ENCODE assay signal across 8 cellular contexts in the genomic region with DNA sequence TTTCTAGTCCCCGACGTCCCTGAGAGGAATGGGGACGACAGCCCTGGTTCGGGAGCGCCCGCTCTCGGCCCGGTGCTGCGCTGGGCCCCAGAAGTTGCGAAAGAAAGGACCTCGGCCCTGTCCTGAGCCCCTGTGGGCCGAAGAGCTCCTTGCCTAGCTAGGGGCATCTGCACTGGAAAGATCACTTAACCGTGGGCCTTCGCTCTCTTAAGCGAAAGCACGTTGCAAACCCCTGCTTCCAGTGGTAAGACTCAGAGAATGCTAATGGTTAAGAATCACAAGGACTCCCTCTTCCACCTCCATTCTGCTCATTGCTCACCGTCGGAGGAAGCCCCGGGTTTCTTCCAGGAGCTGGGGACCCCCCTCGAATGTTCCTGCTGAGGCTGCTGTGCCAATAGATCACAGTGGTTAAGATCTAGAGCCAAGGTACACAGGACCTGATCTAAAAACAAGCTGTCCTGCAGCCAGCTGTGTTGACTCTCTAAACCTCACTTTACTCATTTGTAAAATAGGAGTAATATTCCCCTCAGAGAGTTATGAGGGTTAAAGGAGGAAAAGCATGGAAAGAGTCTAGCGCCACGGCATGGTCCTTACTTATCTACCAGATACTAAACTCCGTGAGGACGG. TPM values are rescaled to one million over a fixed set of nuclear protein-coding genes. Genes with fewer than 3 reads are reported as not detected.
DNase-seq lines count a peak whose midpoint lies in the region; ATAC-seq and TF ChIP-seq lines count a peak whose summit lies in the region.

No MANE protein-coding gene starts in this region.

- no peak overlapping the region for H2AFZ ChIP-seq in HCT116 (ENCODE audit: low read depth, low read length, poor library complexity, severe bottlenecking)

- RAD21 ChIA-PET in HCT116 (lab: Charles Lee; ENCODE audit: low non-redundant PET in 1 of 2, low total read pairs in 2 of 2, uncharacterized antibody in 2 of 2, unreplicated experiment in 2 of 2), result no interaction called here

- no peak for TF ChIP-seq POLR2A in HCT116 (IDR thresholded peaks at IDR 0.05; ENCODE audit: borderline replicate concordance, extremely low read depth, insufficient read depth, insufficient read length)

- peak overlapping the region; percentile 92 for H3K9ac ChIP-seq in HCT116 (ENCODE audit: low read length)

- peak overlapping the region; percentile 83 for H3K4me3 ChIP-seq in CD4-positive, CD25-positive, alpha-beta regulatory T cell (ENCODE audit: low read depth, low read length)
- H3K4me3 ChIP-seq in HCT116 (replicated peaks in 1 of 2; ENCODE audit: low read depth in 1 of 2, low read length in 2 of 2), result peak overlapping the region; percentile 82 to 94

- peak overlapping the region; percentile 90 to 95 (median 92) for H3K4me3 Mint-ChIP-seq in CD4-positive, CD25-positive, alpha-beta regulatory T cell

- H3K4me1 ChIP-seq in CD4-positive, CD25-positive, alpha-beta regulatory T cell (ENCODE audit: control insufficient read depth, insufficient read depth, low read length, poor library complexity, severe bottlenecking), result peaks cover 18% of the 10 kb centered on the region
- peaks cover 4 to 12% of the 10 kb centered on the region in 2 experiments; a peak in 3 of 4 replicates for H3K4me1 ChIP-seq in HCT116 (ENCODE audit: control insufficient read depth in 1 of 2, insufficient read depth in 2 of 2, low read length in 2 of 2)

- H3K27ac Mint-ChIP-seq in CD4-positive, CD25-positive, alpha-beta regulatory T cell, result peak overlapping the region; percentile 52 to 89 (median 86)
- peak overlapping the region; percentile 86 to 89 for H3K27ac Mint-ChIP-seq in activated naive CD4-positive, alpha-beta T cell treated with anti-CD3 and anti-CD28 coated beads, Interleukin-2, amount 50 U/mL, for 72 hours

- TF ChIP-seq RAD21 in HCT116 (IDR thresholded peaks at IDR 0.05; ENCODE audit: low read depth), result no peak

- H3K27me3 Mint-ChIP-seq in CD4-positive, CD25-positive, alpha-beta regulatory T cell, result peaks cover 8% of the 10 kb centered on the region

- peak overlapping the region; percentile 77 for H3K27ac ChIP-seq in CD4-positive, CD25-positive, alpha-beta regulatory T cell (ENCODE audit: insufficient read depth, low read length, poor library complexity, severe bottlenecking)
- peak overlapping the region; percentile 59 for H3K27ac ChIP-seq in HCT116 (ENCODE audit: low read depth, low read length)
- H3K27ac ChIP-seq in substantia nigra (ENCODE audit: low read depth, low read length, poor library complexity, severe bottlenecking), result peak overlapping the region; percentile 89

- CTCF ChIA-PET in HCT116 (lab: Charles Lee), result no interaction called here

- peak in 1 of 3 donors; percentile 41 for DNase-seq in CD4-positive, CD25-positive, alpha-beta regulatory T cell
- DNase-seq in HCT116 (ENCODE audit: low read depth, low spot score) (no peak), iris pigment epithelial cell (ENCODE audit: low read depth) (peak; percentile 45), substantia nigra (lab: John Stamatoyannopoulos, UW) (peak in 1 of 49 donors; percentile 16), DMS153 treated with DMSO at 0.1 percent for 48 hours (lab: John Stamatoyannopoulos, UW; ENCODE audit: unreplicated experiment) (no peak), NCI-H187 (lab: John Stamatoyannopoulos, UW) (no peak)
- no peak for DNase-seq in activated naive CD4-positive, alpha-beta T cell treated with anti-CD3 and anti-CD28 coated beads, Interleukin-2, amount 50 U/mL, for 72 hours (ENCODE audit: low spot score in 2 of 2)
- no peak for DNase-seq in activated CD8-positive, alpha-beta memory T cell treated with anti-CD3 and anti-CD28 coated beads, Interleukin-2, amount 50 U/mL, for 4 hours

- peaks cover 15% of the 10 kb centered on the region for H3K36me3 ChIP-seq in CD4-positive, CD25-positive, alpha-beta regulatory T cell (ENCODE audit: control insufficient read depth, insufficient read depth, low read length)
- peaks cover 0 to 15% of the 10 kb centered on the region in 2 experiments; a peak in 2 of 4 replicates for H3K36me3 ChIP-seq in HCT116 (ENCODE audit: control insufficient read depth in 1 of 2, insufficient read depth in 2 of 2, low read length in 2 of 2)

- peak overlapping the region; percentile 94 for H3K4me2 ChIP-seq in HCT116 (ENCODE audit: low read length)

- H4K20me1 ChIP-seq in HCT116 (ENCODE audit: insufficient read depth), result no peaks in the 10 kb centered on the region

- H3K9me3 Mint-ChIP-seq in CD4-positive, CD25-positive, alpha-beta regulatory T cell, result no peaks in the 10 kb centered on the region
- no peaks in the 10 kb centered on the region for H3K9me3 Mint-ChIP-seq in activated naive CD4-positive, alpha-beta T cell treated with anti-CD3 and anti-CD28 coated beads, Interleukin-2, amount 50 U/mL, for 72 hours

- no peaks in the 10 kb centered on the region for H3K9me3 ChIP-seq in CD4-positive, CD25-positive, alpha-beta regulatory T cell (ENCODE audit: control insufficient read depth in 2 of 2, low read length in 2 of 2)
- H3K9me3 ChIP-seq in HCT116 (ENCODE audit: control insufficient read depth in 1 of 2, insufficient read depth in 1 of 2, low read depth in 1 of 2, low read length in 2 of 2), result no peaks in the 10 kb centered on the region

- no peak for ATAC-seq in CD4-positive, CD25-positive, alpha-beta regulatory T cell (ENCODE audit: low read depth in 2 of 2)
- ATAC-seq in HCT116, result no peak; the same call in 1 of the 2 replicates
- ATAC-seq in activated naive CD4-positive, alpha-beta T cell treated with anti-CD3 and anti-CD28 coated beads, Interleukin-2, amount 50 U/mL, for 72 hours, result peak in 1 of 2 donors; percentile 15

- H3K9me2 ChIP-seq in HCT116 (ENCODE audit: insufficient read depth), result no peaks in the 10 kb centered on the region

- POLR2A ChIA-PET in HCT116 (lab: Charles Lee), result interaction anchor here (1.0 kb wide), 1 partner anchor 9 kb away, joined by 3 read pairs; no protein-coding TSS in a partner anchor

- H3K27me3 ChIP-seq in CD4-positive, CD25-positive, alpha-beta regulatory T cell (ENCODE audit: control insufficient read depth, insufficient read depth, low read length), result peaks cover 8% of the 10 kb centered on the region
- no peaks in the 10 kb centered on the region for H3K27me3 ChIP-seq in HCT116 (ENCODE audit: insufficient read depth, low read length)

- no peak for TF ChIP-seq CTCF in HCT116 (IDR thresholded peaks at IDR 0.05 in 2 of 3, conservative IDR thresholded peaks at IDR 0.05 in 1 of 3; ENCODE audit: borderline replicate concordance in 1 of 3, insufficient read depth in 1 of 3, low read depth in 2 of 3, low read length in 2 of 3)

- TSS peak; percentile 53 for BruUV-seq in HCT116 (replicated peaks; lab: Mats Ljungman, UMichigan)

- H3K36me3 Mint-ChIP-seq in CD4-positive, CD25-positive, alpha-beta regulatory T cell, result peaks cover 24% of the 10 kb centered on the region
- H3K36me3 Mint-ChIP-seq in activated naive CD4-positive, alpha-beta T cell treated with anti-CD3 and anti-CD28 coated beads, Interleukin-2, amount 50 U/mL, for 72 hours, result peaks cover 10 to 12% of the 10 kb centered on the region in 2 donors

- intact Hi-C loops in HCT116 (cut with micrococcal nuclease), result no loop called here

- H3K79me2 ChIP-seq in HCT116 (ENCODE audit: insufficient read depth, low read length), result peaks cover 50% of the 10 kb centered on the region

- H3K4me1 Mint-ChIP-seq in CD4-positive, CD25-positive, alpha-beta regulatory T cell, result peaks cover 30 to 50% (median 42%) of the 10 kb centered on the region in 4 donors

TF ChIP-seq in HCT116, 20 proteins besides CTCF, POLR2A, EP300 and RAD21:
- no peak for TF ChIP-seq EZH2phosphoT487 (IDR thresholded peaks at IDR 0.05; ENCODE audit: borderline replicate concordance)
- peak; percentile 67; the same call in 1 of the 2 replicates for TF ChIP-seq ZFX (IDR thresholded peaks at IDR 0.05)
- TF ChIP-seq POLR2AphosphoS5 (IDR thresholded peaks at IDR 0.05; ENCODE audit: low read depth, low read length), result no peak
- no peak for TF ChIP-seq SRF (IDR thresholded peaks at IDR 0.05; ENCODE audit: low read depth)
- TF ChIP-seq FOSL1 (IDR thresholded peaks at IDR 0.05; ENCODE audit: low read depth), result no peak
- TF ChIP-seq EZH2 (IDR thresholded peaks at IDR 0.05), result no peak

RNA-seq across cellular contexts. Expression of a gene that starts 0.7 kb away (rescaled TPM):
- total RNA-seq in CD4-positive, CD25-positive, alpha-beta regulatory T cell, result 66.1 TPM
- 10 to 100 TPM; 44.8 to 56.8 (median 48.9) TPM for polyA plus RNA-seq in CD4-positive, CD25-positive, alpha-beta regulatory T cell
- total RNA-seq in HCT116 (2021; ENCODE audit: unreplicated experiment), result 79.3 TPM
- 39.1 and 45.6 TPM in 2 replicates for polyA plus RNA-seq in HCT116 (2012)
- 10 to 100 TPM; 20.4 to 28.5 TPM for total RNA-seq in activated naive CD4-positive, alpha-beta T cell treated with anti-CD3 and anti-CD28 coated beads, Interleukin-2, amount 50 U/mL, for 72 hours

RNA-seq across cellular contexts. Expression of a gene that starts 12.3 kb away (rescaled TPM):
- 14.1 TPM for total RNA-seq in CD4-positive, CD25-positive, alpha-beta regulatory T cell
- 1 to 10 TPM; 3.7 to 5.2 (median 3.9) TPM for polyA plus RNA-seq in CD4-positive, CD25-positive, alpha-beta regulatory T cell
- total RNA-seq in HCT116 (2021; ENCODE audit: unreplicated experiment), result 5.8 TPM
- polyA plus RNA-seq in HCT116 (2012), result 2.4 and 3.0 TPM in 2 replicates
- 1 to 10 TPM; 3.5 to 7.5 TPM for total RNA-seq in activated naive CD4-positive, alpha-beta T cell treated with anti-CD3 and anti-CD28 coated beads, Interleukin-2, amount 50 U/mL, for 72 hours
